ENCODE assay signal across 1 cellular context in genomic region chr14:63276492-63277342, GRCh38.
TF ChIP-seq lines count a peak whose summit lies in the region.

No MANE protein-coding gene starts in this region.

TF ChIP-seq in WTC11, 78 proteins besides CTCF, POLR2A, EP300 and RAD21 (continued from another document):
- TF ChIP-seq, protein P1, sequence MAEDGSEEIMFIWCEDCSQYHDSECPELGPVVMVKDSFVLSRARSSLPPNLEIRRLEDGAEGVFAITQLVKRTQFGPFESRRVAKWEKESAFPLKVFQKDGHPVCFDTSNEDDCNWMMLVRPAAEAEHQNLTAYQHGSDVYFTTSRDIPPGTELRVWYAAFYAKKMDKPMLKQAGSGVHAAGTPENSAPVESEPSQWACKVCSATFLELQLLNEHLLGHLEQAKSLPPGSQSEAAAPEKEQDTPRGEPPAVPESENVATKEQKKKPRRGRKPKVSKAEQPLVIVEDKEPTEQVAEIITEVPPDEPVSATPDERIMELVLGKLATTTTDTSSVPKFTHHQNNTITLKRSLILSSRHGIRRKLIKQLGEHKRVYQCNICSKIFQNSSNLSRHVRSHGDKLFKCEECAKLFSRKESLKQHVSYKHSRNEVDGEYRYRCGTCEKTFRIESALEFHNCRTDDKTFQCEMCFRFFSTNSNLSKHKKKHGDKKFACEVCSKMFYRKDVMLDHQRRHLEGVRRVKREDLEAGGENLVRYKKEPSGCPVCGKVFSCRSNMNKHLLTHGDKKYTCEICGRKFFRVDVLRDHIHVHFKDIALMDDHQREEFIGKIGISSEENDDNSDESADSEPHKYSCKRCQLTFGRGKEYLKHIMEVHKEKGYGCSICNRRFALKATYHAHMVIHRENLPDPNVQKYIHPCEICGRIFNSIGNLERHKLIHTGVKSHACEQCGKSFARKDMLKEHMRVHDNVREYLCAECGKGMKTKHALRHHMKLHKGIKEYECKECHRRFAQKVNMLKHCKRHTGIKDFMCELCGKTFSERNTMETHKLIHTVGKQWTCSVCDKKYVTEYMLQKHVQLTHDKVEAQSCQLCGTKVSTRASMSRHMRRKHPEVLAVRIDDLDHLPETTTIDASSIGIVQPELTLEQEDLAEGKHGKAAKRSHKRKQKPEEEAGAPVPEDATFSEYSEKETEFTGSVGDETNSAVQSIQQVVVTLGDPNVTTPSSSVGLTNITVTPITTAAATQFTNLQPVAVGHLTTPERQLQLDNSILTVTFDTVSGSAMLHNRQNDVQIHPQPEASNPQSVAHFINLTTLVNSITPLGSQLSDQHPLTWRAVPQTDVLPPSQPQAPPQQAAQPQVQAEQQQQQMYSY (CRISPR knock-in tag; IDR thresholded peaks at IDR 0.05), result no peak
- no peak for TF ChIP-seq KAT7 (CRISPR knock-in tag; IDR thresholded peaks at IDR 0.05; ENCODE audit: borderline replicate concordance)
- no peak for TF ChIP-seq CBFB (CRISPR knock-in tag; IDR thresholded peaks at IDR 0.05; ENCODE audit: low read depth)
- no peak for TF ChIP-seq ZNF138 (CRISPR knock-in tag; conservative IDR thresholded peaks at IDR 0.05)
- no peak for TF ChIP-seq TEAD4 (CRISPR knock-in tag; IDR thresholded peaks at IDR 0.05)
- TF ChIP-seq MXD4 (CRISPR knock-in tag; IDR thresholded peaks at IDR 0.05; ENCODE audit: borderline replicate concordance), result no peak
- TF ChIP-seq, protein P2, sequence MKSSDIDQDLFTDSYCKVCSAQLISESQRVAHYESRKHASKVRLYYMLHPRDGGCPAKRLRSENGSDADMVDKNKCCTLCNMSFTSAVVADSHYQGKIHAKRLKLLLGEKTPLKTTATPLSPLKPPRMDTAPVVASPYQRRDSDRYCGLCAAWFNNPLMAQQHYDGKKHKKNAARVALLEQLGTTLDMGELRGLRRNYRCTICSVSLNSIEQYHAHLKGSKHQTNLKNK (CRISPR knock-in tag; IDR thresholded peaks at IDR 0.05), result no peak
- no peak for TF ChIP-seq AFF4 (CRISPR knock-in tag; IDR thresholded peaks at IDR 0.05; ENCODE audit: borderline replicate concordance)
- TF ChIP-seq ZNF219 (CRISPR knock-in tag; IDR thresholded peaks at IDR 0.05; ENCODE audit: borderline replicate concordance), result no peak
- TF ChIP-seq SP1 (CRISPR knock-in tag; conservative IDR thresholded peaks at IDR 0.05), result no peak
- TF ChIP-seq, protein P3, sequence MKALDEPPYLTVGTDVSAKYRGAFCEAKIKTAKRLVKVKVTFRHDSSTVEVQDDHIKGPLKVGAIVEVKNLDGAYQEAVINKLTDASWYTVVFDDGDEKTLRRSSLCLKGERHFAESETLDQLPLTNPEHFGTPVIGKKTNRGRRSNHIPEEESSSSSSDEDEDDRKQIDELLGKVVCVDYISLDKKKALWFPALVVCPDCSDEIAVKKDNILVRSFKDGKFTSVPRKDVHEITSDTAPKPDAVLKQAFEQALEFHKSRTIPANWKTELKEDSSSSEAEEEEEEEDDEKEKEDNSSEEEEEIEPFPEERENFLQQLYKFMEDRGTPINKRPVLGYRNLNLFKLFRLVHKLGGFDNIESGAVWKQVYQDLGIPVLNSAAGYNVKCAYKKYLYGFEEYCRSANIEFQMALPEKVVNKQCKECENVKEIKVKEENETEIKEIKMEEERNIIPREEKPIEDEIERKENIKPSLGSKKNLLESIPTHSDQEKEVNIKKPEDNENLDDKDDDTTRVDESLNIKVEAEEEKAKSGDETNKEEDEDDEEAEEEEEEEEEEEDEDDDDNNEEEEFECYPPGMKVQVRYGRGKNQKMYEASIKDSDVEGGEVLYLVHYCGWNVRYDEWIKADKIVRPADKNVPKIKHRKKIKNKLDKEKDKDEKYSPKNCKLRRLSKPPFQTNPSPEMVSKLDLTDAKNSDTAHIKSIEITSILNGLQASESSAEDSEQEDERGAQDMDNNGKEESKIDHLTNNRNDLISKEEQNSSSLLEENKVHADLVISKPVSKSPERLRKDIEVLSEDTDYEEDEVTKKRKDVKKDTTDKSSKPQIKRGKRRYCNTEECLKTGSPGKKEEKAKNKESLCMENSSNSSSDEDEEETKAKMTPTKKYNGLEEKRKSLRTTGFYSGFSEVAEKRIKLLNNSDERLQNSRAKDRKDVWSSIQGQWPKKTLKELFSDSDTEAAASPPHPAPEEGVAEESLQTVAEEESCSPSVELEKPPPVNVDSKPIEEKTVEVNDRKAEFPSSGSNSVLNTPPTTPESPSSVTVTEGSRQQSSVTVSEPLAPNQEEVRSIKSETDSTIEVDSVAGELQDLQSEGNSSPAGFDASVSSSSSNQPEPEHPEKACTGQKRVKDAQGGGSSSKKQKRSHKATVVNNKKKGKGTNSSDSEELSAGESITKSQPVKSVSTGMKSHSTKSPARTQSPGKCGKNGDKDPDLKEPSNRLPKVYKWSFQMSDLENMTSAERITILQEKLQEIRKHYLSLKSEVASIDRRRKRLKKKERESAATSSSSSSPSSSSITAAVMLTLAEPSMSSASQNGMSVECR (CRISPR knock-in tag; IDR thresholded peaks at IDR 0.05; ENCODE audit: borderline replicate concordance), result no peak
- TF ChIP-seq CREB1 (CRISPR knock-in tag; IDR thresholded peaks at IDR 0.05), result no peak
